ENCODE assay signal across 8 cellular contexts in the genomic region with DNA sequence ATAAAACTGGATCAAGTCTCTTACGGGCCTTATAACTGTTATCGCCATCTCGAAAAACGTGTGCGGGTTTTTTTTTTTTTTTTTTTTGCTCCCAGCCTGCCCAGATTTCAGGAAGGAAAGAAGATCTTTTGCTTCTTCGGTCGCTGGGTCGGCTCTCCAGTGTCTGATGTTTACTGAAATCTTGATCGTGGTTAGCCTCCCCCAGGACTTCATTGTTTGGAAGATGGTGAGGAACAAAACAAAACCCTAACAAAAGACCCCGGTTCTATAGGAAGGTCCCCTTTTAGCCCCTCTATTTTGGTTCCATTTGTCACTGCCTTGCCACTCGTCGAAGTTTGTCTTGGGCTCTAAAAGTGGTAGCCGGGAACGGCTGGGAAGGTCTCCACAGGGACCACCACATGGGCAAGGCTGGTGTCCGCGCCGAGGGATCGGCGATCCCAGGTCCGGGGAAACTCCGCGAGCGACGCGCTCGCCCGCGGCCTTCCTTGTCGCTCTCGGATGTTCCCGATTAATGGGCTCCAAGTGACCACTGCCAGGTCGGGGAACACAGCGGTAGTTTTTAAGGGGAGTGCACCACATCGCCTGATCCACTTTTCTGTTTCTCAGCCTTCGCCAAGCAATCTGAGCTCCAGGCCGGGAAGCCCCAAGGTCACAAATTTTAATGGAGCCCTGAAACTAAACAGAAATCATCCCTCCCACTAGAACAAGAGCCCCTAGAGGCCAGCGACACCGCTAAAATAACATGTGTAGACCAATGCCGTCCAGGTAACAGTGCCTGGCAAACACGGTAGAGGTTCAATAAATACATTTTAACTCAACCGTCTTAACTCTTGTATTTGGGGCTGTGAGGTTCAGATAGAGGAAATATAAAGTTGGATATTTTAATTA.
DNase-seq lines count a peak whose midpoint lies in the region; ATAC-seq and TF ChIP-seq lines count a peak whose summit lies in the region.

No MANE protein-coding gene starts in this region.

- no peaks in the 10 kb centered on the region for H3K9me3 Mint-ChIP-seq in activated T-cell treated with anti-CD3 and anti-CD28 coated beads, Interleukin-2, amount 50 U/mL, for 24 hours

- peak overlapping the region; percentile 99 for H3K27ac Mint-ChIP-seq in activated T-cell treated with anti-CD3 and anti-CD28 coated beads, Interleukin-2, amount 50 U/mL, for 24 hours

- ATAC-seq in GM18517 (IDR thresholded peaks at IDR 0.05; ENCODE audit: unreplicated experiment) (peak; percentile 4), HG03460 (IDR thresholded peaks at IDR 0.05; ENCODE audit: unreplicated experiment) (peak; percentile 10)

- H3K36me3 Mint-ChIP-seq in activated T-cell treated with anti-CD3 and anti-CD28 coated beads, Interleukin-2, amount 50 U/mL, for 24 hours (ENCODE audit: low read depth), result peaks cover 43% of the 10 kb centered on the region

- no peaks in the 10 kb centered on the region for H3K4me1 ChIP-seq in NT2/D1 (ENCODE audit: insufficient read depth, insufficient read length)
- H3K4me1 ChIP-seq in mucosa of stomach (ENCODE audit: control insufficient read depth, insufficient read depth, low read length), result no peaks in the 10 kb centered on the region
- peaks cover 2 to 10% (median 9%) of the 10 kb centered on the region in 5 donors for H3K4me1 ChIP-seq in subcutaneous abdominal adipose tissue (ENCODE audit: control insufficient read depth in 5 of 5, insufficient read depth in 5 of 5, low read length in 5 of 5)

- H3K9ac ChIP-seq in NT2/D1 (ENCODE audit: insufficient read length, low read depth) (peak overlapping the region; percentile 84), mucosa of stomach (ENCODE audit: low read length) (peak overlapping the region; percentile 99), subcutaneous abdominal adipose tissue (ENCODE audit: low read length in 5 of 5) (peak overlapping the region; percentile 88 to 100 (median 95))

- TF ChIP-seq CTCF in AG10803 (conservative IDR thresholded peaks at IDR 0.05; ENCODE audit: low read length), result peak; percentile 47

- H3K36me3 ChIP-seq in NT2/D1 (ENCODE audit: insufficient read depth, insufficient read length, low read length) (peaks cover 18% of the 10 kb centered on the region), mucosa of stomach (ENCODE audit: control insufficient read depth, insufficient read depth, low read length) (no peaks in the 10 kb centered on the region), subcutaneous abdominal adipose tissue (ENCODE audit: control insufficient read depth in 5 of 5, insufficient read depth in 5 of 5, low read length in 5 of 5) (peaks cover 7 to 15% (median 11%) of the 10 kb centered on the region in 5 donors)

- no peaks in the 10 kb centered on the region for H3K9me3 ChIP-seq in NT2/D1 (ENCODE audit: insufficient read depth, low read length)
- no peaks in the 10 kb centered on the region for H3K9me3 ChIP-seq in mucosa of stomach (ENCODE audit: control insufficient read depth, low read length)
- H3K9me3 ChIP-seq in subcutaneous abdominal adipose tissue (ENCODE audit: control insufficient read depth in 5 of 5, low read length in 5 of 5), result no peaks in the 10 kb centered on the region

- peak overlapping the region; percentile 82 for H3K4me3 ChIP-seq in AG10803 (ENCODE audit: low read length)
- H3K4me3 ChIP-seq in NT2/D1 (ENCODE audit: insufficient read length, low read depth), result peak overlapping the region; percentile 58
- peak overlapping the region; percentile 94 for H3K4me3 ChIP-seq in mucosa of stomach (ENCODE audit: low read length)
- peak overlapping the region; percentile 78 to 98 (median 81) for H3K4me3 ChIP-seq in subcutaneous abdominal adipose tissue (ENCODE audit: low read depth in 1 of 5, low read length in 5 of 5)

- peak overlapping the region; percentile 94 for H3K4me3 Mint-ChIP-seq in activated T-cell treated with anti-CD3 and anti-CD28 coated beads, Interleukin-2, amount 50 U/mL, for 24 hours

- TF ChIP-seq POLR2A in erythroblast (IDR thresholded peaks at IDR 0.05; ENCODE audit: low read length), result peak; percentile 1

- peak; percentile 53 for DNase-seq in AG10803 (ENCODE audit: low read depth)
- peak; percentile 25 for DNase-seq in NT2/D1 (ENCODE audit: low read depth, low spot score)
- DNase-seq in activated T-cell treated with anti-CD3 and anti-CD28 coated beads, Interleukin-2, amount 50 U/mL, for 24 hours, result peak; percentile 59
- DNase-seq in erythroblast (lab: John Stamatoyannopoulos, UW), result peak; percentile 83 to 85

- peak overlapping the region; percentile 99 for H3K27ac ChIP-seq in subcutaneous abdominal adipose tissue (ENCODE audit: low read depth, low read length)

- H3K27me3 ChIP-seq in NT2/D1 (ENCODE audit: insufficient read depth, insufficient read length), result no peaks in the 10 kb centered on the region
- H3K27me3 ChIP-seq in mucosa of stomach (ENCODE audit: control insufficient read depth, insufficient read depth, low read length), result no peaks in the 10 kb centered on the region
- no peaks in the 10 kb centered on the region for H3K27me3 ChIP-seq in subcutaneous abdominal adipose tissue (ENCODE audit: control insufficient read depth in 5 of 5, insufficient read depth in 4 of 5, low read length in 5 of 5)

- peaks cover 16% of the 10 kb centered on the region for H3K4me1 Mint-ChIP-seq in activated T-cell treated with anti-CD3 and anti-CD28 coated beads, Interleukin-2, amount 50 U/mL, for 24 hours (ENCODE audit: low read depth)

- peaks cover 3% of the 10 kb centered on the region for H3K27me3 Mint-ChIP-seq in activated T-cell treated with anti-CD3 and anti-CD28 coated beads, Interleukin-2, amount 50 U/mL, for 24 hours

Comparison
In these comparisons a context has a peak if more than half of its experiments do, and no peak if none do; other contexts are left out.
1. Peak in every context shown above with its lines: DNase-seq, ATAC-seq, H3K4me3 ChIP-seq and H3K27ac ChIP-seq.
2. DNase-seq: peak in every context shown above with its lines; median percentile 84 in erythroblast; 59 in activated T-cell treated with anti-CD3 and anti-CD28 coated beads, Interleukin-2, amount 50 U/mL, for 24 hours; 53 in AG10803; 25 in NT2/D1.